In the genomic region with DNA sequence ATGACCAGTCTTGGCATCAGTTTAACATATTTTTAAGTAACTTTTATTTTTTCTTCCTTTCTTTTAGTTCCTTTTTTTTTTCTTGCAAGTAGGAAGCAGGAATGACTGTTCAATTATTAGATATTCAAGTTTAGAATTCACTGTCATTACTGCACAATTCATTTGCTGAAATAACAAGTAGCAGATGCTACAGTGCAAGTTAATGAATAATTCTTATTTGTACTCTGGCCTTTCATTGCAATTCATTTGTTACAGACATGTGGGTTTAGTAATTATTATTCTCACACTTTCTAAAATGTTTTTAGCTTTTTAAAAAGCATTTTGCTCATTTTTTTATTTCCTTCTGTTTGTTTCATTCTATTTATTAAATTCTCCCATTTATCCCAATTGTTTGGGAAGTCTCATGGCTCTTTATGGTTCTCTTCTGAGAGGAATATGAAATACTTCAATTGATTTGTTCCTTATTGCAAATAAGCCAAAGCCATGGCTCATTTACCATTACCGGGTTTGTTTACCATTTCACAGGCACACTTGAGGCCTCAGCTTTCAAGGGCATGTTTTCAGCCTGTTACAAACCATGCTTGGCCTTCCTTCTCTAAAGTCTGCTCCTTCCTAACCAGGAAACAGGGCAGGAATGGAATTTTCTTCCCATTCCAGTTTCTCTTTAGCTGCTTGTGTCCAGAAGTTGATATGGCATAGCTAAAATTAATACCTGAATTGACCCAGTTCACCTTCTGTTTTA, we compare ENCODE assay signal across 1 cellular context.
TF ChIP-seq lines count a peak whose summit lies in the region.

No MANE protein-coding gene starts in this region.

TF ChIP-seq in H1, 55 proteins besides CTCF, POLR2A, EP300 and RAD21:
- TF ChIP-seq SAP30 (IDR thresholded peaks at IDR 0.05; ENCODE audit: insufficient read depth, insufficient replicate concordance, low read length) (no peak), E2F6 (IDR thresholded peaks at IDR 0.05) (no peak), CEBPB (IDR thresholded peaks at IDR 0.05; ENCODE audit: low read depth, low read length) (no peak), SUZ12 (IDR thresholded peaks at IDR 0.05; ENCODE audit: low read length) (no peak), GTF2F1 (IDR thresholded peaks at IDR 0.05; ENCODE audit: borderline replicate concordance, low read depth, low read length) (no peak), FOSL1 (IDR thresholded peaks at IDR 0.05; ENCODE audit: insufficient read depth, low read depth, low read length) (no peak), TAF7 (optimal IDR thresholded peaks at IDR 0.05; ENCODE audit: borderline replicate concordance, low read depth, low read length) (no peak), RXRA (IDR thresholded peaks at IDR 0.05; ENCODE audit: insufficient read depth, low read depth, low read length) (no peak), BRCA1 (IDR thresholded peaks at IDR 0.05; ENCODE audit: low read depth, low read length) (no peak), KDM1A (IDR thresholded peaks at IDR 0.05; ENCODE audit: borderline replicate concordance, low read length) (no peak), SIN3A (conservative IDR thresholded peaks at IDR 0.05 in 1 of 2, IDR thresholded peaks at IDR 0.05 in 1 of 2; ENCODE audit: low read depth in 1 of 2, low read length in 2 of 2) (no peak), NRF1 (IDR thresholded peaks at IDR 0.05; ENCODE audit: low read depth, low read length) (no peak), RBBP5 (IDR thresholded peaks at IDR 0.05; ENCODE audit: borderline replicate concordance, low read depth, low read length) (no peak), TEAD4 (IDR thresholded peaks at IDR 0.05; ENCODE audit: low read depth, low read length) (no peak)
